ENCODE assay signal across 4 cellular contexts in genomic region chr12:28618171-28618570, GRCh38.
"Had no signal": no experiment of that assay in that cellular context is flagged by ENCODE, and none has a peak within 500 bp of the region (broad histone marks: within the 10 kb centered on the region; RNA-seq: fewer than 3 reads in every experiment).

No MANE protein-coding gene starts in this region.

- DNase-seq: H9, HCEC 1CT, IMR-90 had no signal

- H3K4me3 ChIP-seq: GM23338 had no signal

- ATAC-seq: GM23338 had no signal
